ENCODE assay signal across 24 cellular contexts in the genomic region with DNA sequence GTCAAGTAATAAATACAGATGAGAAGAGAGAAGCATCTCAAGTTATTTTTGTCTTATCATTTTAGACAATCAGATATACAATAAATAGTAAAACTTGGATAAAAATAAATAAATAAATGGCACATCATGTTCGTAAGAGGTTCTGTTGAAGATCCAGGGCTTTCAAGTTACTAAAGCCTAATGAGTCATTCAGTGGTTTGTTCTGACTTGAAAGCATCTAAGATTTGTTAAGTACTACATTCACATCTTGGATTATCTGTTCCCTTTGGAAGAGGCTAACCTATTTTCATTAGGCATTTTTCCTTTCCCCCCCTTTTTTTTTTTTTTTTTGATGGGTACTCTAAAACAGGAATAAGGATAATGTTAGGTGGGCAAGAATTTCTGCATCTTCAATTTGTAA.
"Had no signal": no experiment of that assay in that cellular context is flagged by ENCODE, and none has a peak within 500 bp of the region (broad histone marks: within the 10 kb centered on the region; RNA-seq: fewer than 3 reads in every experiment).

No MANE protein-coding gene starts in this region.

- H3K9me3 ChIP-seq: colonic mucosa, gastrocnemius medialis, lower lobe of right lung, mucosa of descending colon had no signal

- DNase-seq: colonic mucosa; cortex of kidney; effector CD8-positive, alpha-beta T cell; effector memory CD8-positive, alpha-beta T cell; endodermal cell; erythroblast; foreskin melanocyte; gastrocnemius medialis; glutamatergic neuron; head of caudate nucleus; heart right ventricle; hippocampal formation; left cardiac atrium; left lung; left ventricle myocardium superior; lower lobe of right lung; mesenchymal stem cell; mucosa of descending colon; naive B cell; naive thymus-derived CD8-positive, alpha-beta T cell had no signal

- ATAC-seq: effector memory CD8-positive, alpha-beta T cell; gastrocnemius medialis; heart right ventricle; left cardiac atrium; left lung; left ventricle myocardium superior; lower lobe of right lung; mucosa of descending colon; naive thymus-derived CD8-positive, alpha-beta T cell had no signal

- H3K27me3 ChIP-seq: colonic mucosa, esophagus muscularis mucosa, gastrocnemius medialis, heart right ventricle, left lung had no signal

- H3K36me3 ChIP-seq: colonic mucosa, esophagus muscularis mucosa, gastrocnemius medialis, heart right ventricle, left lung, lower lobe of right lung had no signal

- H3K4me3 ChIP-seq: colonic mucosa, esophagus muscularis mucosa, gastrocnemius medialis, heart right ventricle, left lung, lower lobe of right lung, mucosa of descending colon had no signal

- H3K4me1 ChIP-seq: colonic mucosa, esophagus muscularis mucosa, gastrocnemius medialis, heart right ventricle, left lung, lower lobe of right lung had no signal

- H3K27ac ChIP-seq: colonic mucosa, esophagus muscularis mucosa, gastrocnemius medialis, heart right ventricle, left lung, lower lobe of right lung had no signal

- FAIRE-seq: endometrium, islet of Langerhans, keratinocyte had no signal
